17 cellular contexts compared by ENCODE assay signal in genomic region chr12:118033331-118033730, GRCh38. TPM values are rescaled to one million over a fixed set of nuclear protein-coding genes. Genes with fewer than 3 reads are reported as not detected.
DNase-seq lines count a peak whose midpoint lies in the region; ATAC-seq, FAIRE-seq and TF ChIP-seq lines count a peak whose summit lies in the region.
"Had no signal": no experiment of that assay in that cellular context is flagged by ENCODE, and none has a peak within 500 bp of the region (broad histone marks: within the 10 kb centered on the region; RNA-seq: fewer than 3 reads in every experiment).

No MANE protein-coding gene starts in this region.

- H3K9ac ChIP-seq in mammary epithelial cell (ENCODE audit: insufficient read depth, low read length) (no peak overlapping the region), endothelial cell of umbilical vein (replicated peaks; ENCODE audit: extremely low read depth, insufficient read depth, low read length) (no peak overlapping the region)

- H3K27me3 Mint-ChIP-seq in MCF 10A (ENCODE audit: insufficient read depth, unreplicated experiment), result no peaks in the 10 kb centered on the region
- H3K27me3 Mint-ChIP-seq in T-cell, result no peaks in the 10 kb centered on the region

- H3K36me3 Mint-ChIP-seq in MCF 10A (ENCODE audit: insufficient read depth, unreplicated experiment), result peaks cover 72% of the 10 kb centered on the region
- peaks cover 52% of the 10 kb centered on the region for H3K36me3 Mint-ChIP-seq in T-cell

- BruUV-seq in mammary epithelial cell (replicated peaks; lab: Mats Ljungman, UMichigan), result TSS peak; percentile 53
- BruUV-seq in MCF 10A (replicated peaks; lab: Mats Ljungman, UMichigan), result no TSS peak
- BruUV-seq in endothelial cell of umbilical vein (replicated peaks; lab: Mats Ljungman, UMichigan), result TSS peak; percentile 43

- H3K4me2 ChIP-seq in mammary epithelial cell (ENCODE audit: insufficient read depth, low read depth, low read length) (no peak overlapping the region), endothelial cell of umbilical vein (ENCODE audit: insufficient read depth, low read length) (peak overlapping the region; percentile 32)

- H3K27me3 ChIP-seq in mammary epithelial cell (ENCODE audit: insufficient read depth, low read length) (no peaks in the 10 kb centered on the region), endothelial cell of umbilical vein (ENCODE audit: control insufficient read depth in 2 of 2, insufficient read depth in 2 of 2, low read length in 2 of 2) (no peaks in the 10 kb centered on the region), tibial artery (no peaks in the 10 kb centered on the region)

- H3K9me3 Mint-ChIP-seq in MCF 10A (ENCODE audit: unreplicated experiment) (no peaks in the 10 kb centered on the region), T-cell (no peaks in the 10 kb centered on the region)

- dilution Hi-C loops in mammary epithelial cell (cut with HindIII; ENCODE audit: low sequenced_read_pairs) (no loop called here), endothelial cell of umbilical vein (cut with MboI; ENCODE audit: extremely low pct_ligation_motif_present, low sequenced_read_pairs) (no loop called here)

- peak; percentile 77 for FAIRE-seq in endothelial cell of umbilical vein (lab: Jason Lieb, UNC)
- FAIRE-seq: urothelium cell line had no signal

- H3K4me1 ChIP-seq in mammary epithelial cell (ENCODE audit: insufficient read depth, low read length) (no peaks in the 10 kb centered on the region), endothelial cell of umbilical vein (ENCODE audit: control insufficient read depth, extremely low read depth, insufficient read depth, low read length) (peaks cover 12% of the 10 kb centered on the region), tibial artery (no peaks in the 10 kb centered on the region)

- no peaks in the 10 kb centered on the region for H3K9me1 ChIP-seq in endothelial cell of umbilical vein (replicated peaks; ENCODE audit: control insufficient read depth, extremely low read depth, insufficient read depth, low read length)

- intact Hi-C loops in mammary epithelial cell (cut with micrococcal nuclease) (no loop called here), MCF 10A (cut with micrococcal nuclease) (no loop called here), endothelial cell of umbilical vein (cut with micrococcal nuclease) (loop anchor here (2.0 kb wide), 1 partner anchor 17 kb away; the partner anchor contains the start of gene RFC5), tibial artery (cut with DNase I; ENCODE audit: low total_unique reads) (no loop called here)

- H3K4me1 Mint-ChIP-seq in MCF 10A (ENCODE audit: insufficient read depth, unreplicated experiment), result no peaks in the 10 kb centered on the region
- peaks cover 0 to 15% (median 6%) of the 10 kb centered on the region in 3 donors for H3K4me1 Mint-ChIP-seq in T-cell

- H3K27ac Mint-ChIP-seq in MCF 10A (ENCODE audit: low read depth, unreplicated experiment) (no peak overlapping the region), T-cell (peak overlapping the region; percentile 68 to 70)

- no peak for TF ChIP-seq CTCF in mammary epithelial cell (conservative IDR thresholded peaks at IDR 0.05 in 1 of 2, IDR thresholded peaks at IDR 0.05 in 1 of 2; ENCODE audit: extremely low read depth in 1 of 2, insufficient read depth in 1 of 2, low read depth in 1 of 2, low read length in 2 of 2)
- TF ChIP-seq CTCF in MCF 10A (IDR thresholded peaks at IDR 0.05; ENCODE audit: unreplicated experiment), result no peak
- TF ChIP-seq CTCF in endothelial cell of umbilical vein (IDR thresholded peaks at IDR 0.05; ENCODE audit: extremely low read depth in 1 of 2, insufficient read depth in 1 of 2, low read depth in 1 of 2, low read length in 2 of 2), result no peak
- no peak for TF ChIP-seq CTCF in tibial artery (IDR thresholded peaks at IDR 0.05)

- no peak overlapping the region for H3K4me3 ChIP-seq in mammary epithelial cell (replicated peaks in 1 of 3; ENCODE audit: insufficient read depth in 1 of 3, low read depth in 2 of 3, low read length in 3 of 3)
- no peak overlapping the region for H3K4me3 ChIP-seq in endothelial cell of umbilical vein (replicated peaks in 1 of 3; ENCODE audit: insufficient read depth in 1 of 3, low read depth in 1 of 3, low read length in 3 of 3)
- H3K4me3 ChIP-seq in tibial artery, result no peak overlapping the region

- H4K20me1 ChIP-seq in mammary epithelial cell (ENCODE audit: insufficient read depth, low read length), result no peaks in the 10 kb centered on the region
- peaks cover 2% of the 10 kb centered on the region for H4K20me1 ChIP-seq in endothelial cell of umbilical vein (replicated peaks; ENCODE audit: control insufficient read depth, extremely low read depth, insufficient read depth, low read length)

- H2AFZ ChIP-seq in mammary epithelial cell (ENCODE audit: low read depth, low read length), result no peak overlapping the region
- no peak overlapping the region for H2AFZ ChIP-seq in endothelial cell of umbilical vein (ENCODE audit: low read depth, low read length)

- no peak overlapping the region for H3K27ac ChIP-seq in mammary epithelial cell (ENCODE audit: insufficient read depth, low read depth, low read length)
- peak overlapping the region; percentile 56 for H3K27ac ChIP-seq in endothelial cell of umbilical vein (ENCODE audit: insufficient read depth, low read depth, low read length)
- no peak overlapping the region for H3K27ac ChIP-seq in tibial artery

- ATAC-seq in T-cell (replicated peaks in 1 of 4) (no peak), HG03432 (IDR thresholded peaks at IDR 0.05; ENCODE audit: unreplicated experiment) (no peak), HG03442 (IDR thresholded peaks at IDR 0.05; ENCODE audit: unreplicated experiment) (no peak)
- ATAC-seq: left colon; stimulated activated naive CD8-positive, alpha-beta T cell treated with anti-CD3 and anti-CD28 coated beads, Interleukin-15, Interleukin-2, amounts not matched to agents 100 U/mL and 50 U/mL, for 24 hours had no signal

- H3K79me2 ChIP-seq in mammary epithelial cell (ENCODE audit: insufficient read depth, low read length) (no peaks in the 10 kb centered on the region), endothelial cell of umbilical vein (ENCODE audit: control insufficient read depth, insufficient read depth, low read length) (no peaks in the 10 kb centered on the region)

- CTCF ChIA-PET in mammary epithelial cell (lab: Charles Lee; ENCODE audit: low non-redundant PET) (no interaction called here), MCF 10A (lab: Yijun Ruan, JAX) (interaction anchor here (0.6 to 4.9 kb wide), 7 partner anchors 14 to 217 kb away, joined by 3 to 56 read pairs (median 4); no protein-coding TSS in a partner anchor), T-cell (lab: Charles Lee) (interaction anchor here (0.6 to 1.1 kb wide), 4 partner anchors 22 to 265 kb away, joined by 3 to 5 read pairs (median 4); no protein-coding TSS in a partner anchor), endothelial cell of umbilical vein (lab: Charles Lee) (interaction anchor here (0.9 to 3.6 kb wide), 2 partner anchors 29 to 158 kb away, joined by 3 to 50 read pairs; no protein-coding TSS in a partner anchor)

- H3K4me3 Mint-ChIP-seq in MCF 10A (ENCODE audit: unreplicated experiment), result no peak overlapping the region
- no peak overlapping the region for H3K4me3 Mint-ChIP-seq in T-cell

- 96% methylated on average over 5 of the region's 5 CpGs for WGBS in mammary epithelial cell (ENCODE audit: low coverage, missing lambda C conversion rate)

- H3K9me3 ChIP-seq in mammary epithelial cell (replicated peaks; ENCODE audit: insufficient read depth, low read length) (no peaks in the 10 kb centered on the region), endothelial cell of umbilical vein (replicated peaks; ENCODE audit: control insufficient read depth, insufficient read depth, low read length) (no peaks in the 10 kb centered on the region), tibial artery (no peaks in the 10 kb centered on the region)

- in situ Hi-C loops in mammary epithelial cell (cut with MboI; ENCODE audit: low sequenced_read_pairs in 2 of 2), result loop anchor here in 1 of 2 donors (10.0 kb wide), 1 partner anchor 159 kb away; no protein-coding TSS in a partner anchor

- peaks cover 35% of the 10 kb centered on the region for H3K36me3 ChIP-seq in mammary epithelial cell (ENCODE audit: insufficient read depth, low read length)
- peaks cover 21 to 32% of the 10 kb centered on the region in 2 experiments for H3K36me3 ChIP-seq in endothelial cell of umbilical vein (ENCODE audit: control insufficient read depth in 2 of 2, extremely low read depth in 1 of 2, insufficient read depth in 2 of 2, low read length in 2 of 2)
- H3K36me3 ChIP-seq in tibial artery, result peaks cover 73 to 96% (median 85%) of the 10 kb centered on the region in 3 donors

- POLR2A ChIA-PET in MCF 10A (lab: Yijun Ruan, JAX), result interaction anchor here (0.6 to 2.3 kb wide), 2 partner anchors 13 to 28 kb away, joined by 3 to 6 read pairs; no protein-coding TSS in a partner anchor
- POLR2A ChIA-PET in T-cell (lab: Charles Lee), result no interaction called here
- POLR2A ChIA-PET in endothelial cell of umbilical vein (lab: Charles Lee), result no interaction called here

- DNase-seq in mammary epithelial cell, result no peak
- no peak for DNase-seq in MCF 10A (ENCODE audit: unreplicated experiment)
- DNase-seq in T-cell, result no peak
- DNase-seq in endothelial cell of umbilical vein (ENCODE audit: low read depth, low spot score), result peak; percentile 37
- DNase-seq in tibial artery, result no peak
- no peak for DNase-seq in NK-92 treated with Interleukin-12 subunit alpha and Interleukin-12 subunit beta, amount 100 ng/mL, for 24 hours (lab: John Stamatoyannopoulos, UW)
- DNase-seq: activated CD4-positive, alpha-beta T cell treated with anti-CD3 and anti-CD28 coated beads for 1 hour; hippocampal formation; Karpas-422; left colon; NCI-H1436 treated with DMSO at 0.1 percent for 48 hours; NCI-H446; SIG-M5; stimulated activated naive CD8-positive, alpha-beta T cell treated with anti-CD3 and anti-CD28 coated beads, Interleukin-15, Interleukin-2, amounts not matched to agents 100 U/mL and 50 U/mL, for 24 hours had no signal

- no peak for TF ChIP-seq POLR2A in endothelial cell of umbilical vein (IDR thresholded peaks at IDR 0.05; ENCODE audit: low read depth, low read length)

RNA-seq across cellular contexts. Expression of gene RFC5, which starts 16.8 kb away (rescaled TPM):
- total RNA-seq in mammary epithelial cell (10 to 100 TPM; 11.5 to 24.0 TPM), MCF 10A (2022) (10.1 and 13.9 TPM in 2 replicates), T-cell (10 to 100 TPM; 12.4 to 16.3 (median 13.5) TPM), endothelial cell of umbilical vein (23.3 and 24.8 TPM in 2 replicates)
- polyA plus RNA-seq in mammary epithelial cell (32.6 TPM), endothelial cell of umbilical vein (15.1 and 18.1 TPM in 2 replicates)
- polyA minus RNA-seq in mammary epithelial cell (13.4 TPM), endothelial cell of umbilical vein (21.4 and 25.0 TPM in 2 replicates)
- polyA plus RNA-seq in endothelial cell of umbilical vein (2011; cell fraction: cytosol; rRNA removed), result 18.8 and 19.4 TPM in 2 replicates
- polyA plus RNA-seq in endothelial cell of umbilical vein (2011; cell fraction: nucleus; rRNA removed), result 35.7 and 40.1 TPM in 2 replicates
- polyA plus RNA-seq in endothelial cell of umbilical vein (2012), result 13.2 and 22.0 TPM in 2 replicates
- 34.7 TPM for polyA minus RNA-seq in endothelial cell of umbilical vein (2011; cell fraction: cytosol; rRNA and poly(A)+ RNA removed)
- polyA minus RNA-seq in endothelial cell of umbilical vein (2011; cell fraction: nucleus; rRNA and poly(A)+ RNA removed), result 11.9 and 16.5 TPM in 2 replicates

RNA-seq across cellular contexts. Expression of gene WSB2, which starts 27.6 kb away (rescaled TPM):
- total RNA-seq in mammary epithelial cell (100 to 1,000 TPM in 1 of 2 donors, 10 to 100 TPM in 1; 93.5 to 165 TPM), MCF 10A (2022) (55.9 and 99.8 TPM in 2 replicates), T-cell (10 to 100 TPM; 19.6 to 33.7 (median 25.8) TPM), endothelial cell of umbilical vein (73.6 and 85.3 TPM in 2 replicates)
- polyA plus RNA-seq in mammary epithelial cell (135 TPM), endothelial cell of umbilical vein (107 and 108 TPM in 2 replicates)
- polyA minus RNA-seq in mammary epithelial cell (347 TPM), endothelial cell of umbilical vein (230 and 342 TPM in 2 replicates)
- polyA plus RNA-seq in endothelial cell of umbilical vein (2011; cell fraction: cytosol; rRNA removed), result 99.3 and 105 TPM in 2 replicates
- 48.1 and 56.3 TPM in 2 replicates for polyA plus RNA-seq in endothelial cell of umbilical vein (2011; cell fraction: nucleus; rRNA removed)
- 60.1 and 66.7 TPM in 2 replicates for polyA plus RNA-seq in endothelial cell of umbilical vein (2012)
- 61.2 TPM for polyA minus RNA-seq in endothelial cell of umbilical vein (2011; cell fraction: cytosol; rRNA and poly(A)+ RNA removed)
- 40.9 and 53.3 TPM in 2 replicates for polyA minus RNA-seq in endothelial cell of umbilical vein (2011; cell fraction: nucleus; rRNA and poly(A)+ RNA removed)
